Comparison of ENCODE assay signal across 1 cellular context in genomic region chr11:120236169-120237107, GRCh38.
TF ChIP-seq lines count a peak whose summit lies in the region.

No MANE protein-coding gene starts in this region.

TF ChIP-seq in K562, 482 proteins besides CTCF, POLR2A, EP300 and RAD21 (continued from another document and continues in another):
- TF ChIP-seq ZMIZ1 (IDR thresholded peaks at IDR 0.05; ENCODE audit: low read depth in 2 of 2, low read length in 2 of 2) (peak in 1 of 2 experiments; percentile 89; a peak in 2 of 4 replicates), RBFOX2 (IDR thresholded peaks at IDR 0.05; ENCODE audit: low read depth, low read length) (peak; percentile 64), FOXK1 (CRISPR knock-in tag; IDR thresholded peaks at IDR 0.05; ENCODE audit: borderline replicate concordance) (no peak), CBFA2T3 (IDR thresholded peaks at IDR 0.05) (no peak), HMG20A (CRISPR knock-in tag; conservative IDR thresholded peaks at IDR 0.05) (no peak), RBM39 (optimal IDR thresholded peaks at IDR 0.05; ENCODE audit: low read depth, low read length) (peak; percentile 41), NCOA2 (IDR thresholded peaks at IDR 0.05; ENCODE audit: partially characterized antibody in 2 of 2) (no peak), E2F6 (IDR thresholded peaks at IDR 0.05; ENCODE audit: borderline replicate concordance in 1 of 2, extremely low read depth in 1 of 2, insufficient read depth in 1 of 2, insufficient read length in 1 of 2, low read depth in 1 of 2, low read length in 1 of 2, poor library complexity in 1 of 2, severe bottlenecking in 1 of 2) (peak in 1 of 2 experiments; percentile 12), RBM15 (IDR thresholded peaks at IDR 0.05; ENCODE audit: insufficient read depth, low read length) (no peak), ETS1 (conservative IDR thresholded peaks at IDR 0.05; ENCODE audit: control insufficient read depth, low read depth, low read length) (peak; percentile 92; the same call in 1 of the 2 replicates), HBP1 (CRISPR knock-in tag; IDR thresholded peaks at IDR 0.05) (peak; percentile 97; the same call in 1 of the 2 replicates), PPARD (CRISPR knock-in tag; IDR thresholded peaks at IDR 0.05) (no peak), STAT6 (CRISPR knock-in tag; IDR thresholded peaks at IDR 0.05) (no peak), BMI1 (IDR thresholded peaks at IDR 0.05; ENCODE audit: low read length) (no peak), RBM22 (IDR thresholded peaks at IDR 0.05; ENCODE audit: low read depth, low read length, poor library complexity, severe bottlenecking) (no peak), ZNF212 (CRISPR knock-in tag; IDR thresholded peaks at IDR 0.05) (no peak), KAT7 (CRISPR knock-in tag; IDR thresholded peaks at IDR 0.05; ENCODE audit: borderline replicate concordance) (no peak), E4F1 (CRISPR knock-in tag; IDR thresholded peaks at IDR 0.05; ENCODE audit: borderline replicate concordance) (no peak), SLC30A9 (CRISPR knock-in tag; IDR thresholded peaks at IDR 0.05) (no peak), ZNF146 (CRISPR knock-in tag; IDR thresholded peaks at IDR 0.05; ENCODE audit: unreplicated experiment) (no peak), ZNF717 (CRISPR knock-in tag; IDR thresholded peaks at IDR 0.05) (no peak), GTF2A2 (tag; IDR thresholded peaks at IDR 0.05) (0 out of 2 replicates have a peak, but pooled peaks have one; percentile 28), POLR2B (IDR thresholded peaks at IDR 0.05; ENCODE audit: low read depth, partially characterized antibody) (peak; percentile 75), CEBPB (tag; IDR thresholded peaks at IDR 0.05) (no peak), ARNT (IDR thresholded peaks at IDR 0.05) (no peak), YBX1 (IDR thresholded peaks at IDR 0.05) (no peak), SMAD1 (IDR thresholded peaks at IDR 0.05; ENCODE audit: low read depth, low read length, partially characterized antibody) (peak; percentile 93), ZNF253 (CRISPR knock-in tag; conservative IDR thresholded peaks at IDR 0.05) (peak; percentile 70; the same call in 1 of the 2 replicates), ZNF518B (CRISPR knock-in tag; IDR thresholded peaks at IDR 0.05) (no peak), XRCC5 (IDR thresholded peaks at IDR 0.05; ENCODE audit: low read depth, low read length) (no peak), GABPB1 (CRISPR knock-in tag; IDR thresholded peaks at IDR 0.05) (no peak), POLR2G (IDR thresholded peaks at IDR 0.05; ENCODE audit: low read depth, low read length) (peak; percentile 61), NFE2L1 (tag; IDR thresholded peaks at IDR 0.05; ENCODE audit: borderline replicate concordance, low read depth) (no peak), NONO (IDR thresholded peaks at IDR 0.05; ENCODE audit: low read depth in 2 of 2, low read length in 1 of 2) (peak in 1 of 2 experiments; percentile 88; a peak in 1 of 4 replicates), EHMT2 (IDR thresholded peaks at IDR 0.05) (no peak), ARHGAP35 (IDR thresholded peaks at IDR 0.05; ENCODE audit: partially characterized antibody) (peak; percentile 65), CHCHD3 (CRISPR knock-in tag; IDR thresholded peaks at IDR 0.05) (peak; percentile 63; the same call in 1 of the 2 replicates), MLLT1 (IDR thresholded peaks at IDR 0.05) (no peak), ZBTB1 (CRISPR knock-in tag; IDR thresholded peaks at IDR 0.05; ENCODE audit: borderline replicate concordance, low read depth) (no peak), CSDE1 (IDR thresholded peaks at IDR 0.05) (peak in 1 of 2 experiments; percentile 79; a peak in 2 of 4 replicates), ZNF311 (CRISPR knock-in tag; IDR thresholded peaks at IDR 0.05) (no peak), HDAC1 (IDR thresholded peaks at IDR 0.05) (no peak), TAL1 (IDR thresholded peaks at IDR 0.05) (no peak), ZBED1 (IDR thresholded peaks at IDR 0.05) (peak; percentile 97), U2AF1 (optimal IDR thresholded peaks at IDR 0.05; ENCODE audit: low read depth, low read length) (no peak)
